22 cellular contexts compared by ENCODE assay signal in the genomic region with DNA sequence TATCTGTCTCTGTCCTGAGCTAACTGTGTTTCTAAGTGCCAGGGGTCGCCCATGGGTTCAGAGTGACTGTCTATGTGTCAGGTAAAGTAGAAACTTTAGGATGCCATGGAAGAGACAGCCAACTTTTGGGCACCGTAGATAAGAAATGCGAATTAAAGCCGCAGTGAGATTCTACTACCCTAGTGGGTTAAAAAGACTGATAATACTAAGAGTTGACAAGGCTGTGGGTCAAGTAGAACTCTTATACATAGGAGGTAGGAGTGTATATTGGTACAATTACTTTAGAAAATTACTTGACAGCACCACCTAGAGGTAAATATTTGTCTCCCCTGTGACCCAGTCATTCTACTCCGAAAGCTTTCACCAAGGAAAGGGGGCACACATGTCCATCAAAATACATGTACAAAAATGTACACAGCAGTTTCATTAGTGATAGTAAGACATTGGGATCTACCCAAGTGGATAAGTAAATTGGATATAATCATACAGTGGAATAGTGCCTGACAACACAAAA.
DNase-seq lines count a peak whose midpoint lies in the region; ATAC-seq, FAIRE-seq and TF ChIP-seq lines count a peak whose summit lies in the region.
"Had no signal": no experiment of that assay in that cellular context is flagged by ENCODE, and none has a peak within 500 bp of the region (broad histone marks: within the 10 kb centered on the region; RNA-seq: fewer than 3 reads in every experiment).

No MANE protein-coding gene starts in this region.

- CTCF ChIA-PET in SK-N-SH (lab: Yijun Ruan, JAX) = no interaction called here
- CTCF ChIA-PET in H1 (lab: Charles Lee; ENCODE audit: partially characterized antibody) = interaction anchor here (0.8 to 6.7 kb wide), 38 partner anchors 8 to 1443 kb away, joined by 3 to 71 read pairs (median 4); no protein-coding TSS in a partner anchor

- no peak overlapping the region for H4K91ac ChIP-seq in H1 (replicated peaks; ENCODE audit: insufficient read length, low read length)

- TF ChIP-seq EP300 in SK-N-SH (IDR thresholded peaks at IDR 0.05; ENCODE audit: borderline replicate concordance in 1 of 2, low read depth in 1 of 2, low read length in 1 of 2) = no peak
- TF ChIP-seq EP300 in H1 (IDR thresholded peaks at IDR 0.05; ENCODE audit: borderline replicate concordance in 1 of 2, low read depth in 2 of 2, low read length in 2 of 2) = no peak

- in situ Hi-C loops in brain microvascular endothelial cell (cut with HindIII; ENCODE audit: low pct_ligation_motif_present, low sequenced_read_pairs) = no loop called here

- H2AFZ ChIP-seq in SK-N-SH (ENCODE audit: low read depth) = no peak overlapping the region
- H2AFZ ChIP-seq in H1 (ENCODE audit: low read length) = no peak overlapping the region
- H2AFZ ChIP-seq: GM23248 had no signal

- no peak for FAIRE-seq in H1 (lab: Jason Lieb, UNC)
- FAIRE-seq: GM12891 had no signal

- H3K18ac ChIP-seq in H1 (ENCODE audit: extremely low read depth, low read length) = no peak overlapping the region

- H2BK120ac ChIP-seq in H1 (replicated peaks; ENCODE audit: low read depth, low read length) = no peak overlapping the region

- DNase-seq in SK-N-SH = peak; percentile 4
- peak; percentile 19 for DNase-seq in NAMALWA (ENCODE audit: low spot score)
- no peak for DNase-seq in H1 (ENCODE audit: low read depth in 1 of 2, low spot score in 2 of 2)
- DNase-seq in NCI-H2029 treated with DMSO at 0.1 percent for 48 hours (lab: John Stamatoyannopoulos, UW) = no peak
- no peak for DNase-seq in brain microvascular endothelial cell
- DNase-seq: activated CD4-positive, alpha-beta T cell treated with anti-CD3 and anti-CD28 coated beads for 1 hour; activated effector memory CD4-positive, alpha-beta T cell treated with Interleukin-2 at 50 U/mL for 16 hours; amniotic stem cell; CD4-positive, alpha-beta memory T cell; central memory CD4-positive, alpha-beta T cell; foreskin melanocyte; naive B cell; NCI-H69; stimulated activated naive CD4-positive, alpha-beta T cell; T-helper 17 cell had no signal

- no peak for TF ChIP-seq POLR2A in H1 (IDR thresholded peaks at IDR 0.05; ENCODE audit: control extremely low read depth in 1 of 2, low read depth in 2 of 2, low read length in 2 of 2)

- H3K36me3 ChIP-seq in SK-N-SH (replicated peaks in 1 of 2; ENCODE audit: control insufficient read depth in 1 of 2, insufficient read depth in 2 of 2, low read length in 1 of 2) (no peaks in the 10 kb centered on the region), H1 (ENCODE audit: control insufficient read depth in 2 of 4, insufficient read depth in 4 of 4, low read length in 3 of 4) (no peaks in the 10 kb centered on the region), brain microvascular endothelial cell (replicated peaks) (no peaks in the 10 kb centered on the region)

- H3K4me3 ChIP-seq in SK-N-SH (ENCODE audit: low read depth in 2 of 2, low read length in 1 of 2) (no peak overlapping the region), H1 (ENCODE audit: extremely low read depth in 1 of 4, insufficient read depth in 2 of 4, low read depth in 3 of 4, low read length in 4 of 4) (no peak overlapping the region), brain microvascular endothelial cell (ENCODE audit: low read depth, low read length) (no peak overlapping the region)
- H3K4me3 ChIP-seq: GM23248, lung had no signal

- no peak overlapping the region for H3K4ac ChIP-seq in H1 (replicated peaks; ENCODE audit: insufficient read length, low read depth, low read length)

- no peaks in the 10 kb centered on the region for H3K23me2 ChIP-seq in H1 (ENCODE audit: low read depth, low read length)

- H3K14ac ChIP-seq in H1 (ENCODE audit: insufficient read length) = no peak overlapping the region

- POLR2A ChIA-PET in SK-N-SH (lab: Yijun Ruan, JAX) = no interaction called here
- POLR2A ChIA-PET in H1 (lab: Charles Lee; ENCODE audit: partially characterized antibody) = no interaction called here

- H2AK5ac ChIP-seq in H1 (ENCODE audit: low read depth, low read length) = no peak overlapping the region

- H4K20me1 ChIP-seq in SK-N-SH (ENCODE audit: insufficient read depth) (no peaks in the 10 kb centered on the region), H1 (replicated peaks in 1 of 2; ENCODE audit: control insufficient read depth in 1 of 2, insufficient read depth in 2 of 2, low read length in 2 of 2) (no peaks in the 10 kb centered on the region)

- H3K9me3 ChIP-seq in SK-N-SH = no peaks in the 10 kb centered on the region
- no peaks in the 10 kb centered on the region for H3K9me3 ChIP-seq in H1 (ENCODE audit: insufficient read depth in 2 of 2, low read depth in 1 of 2, low read length in 1 of 2)

- no peak overlapping the region for H3K23ac ChIP-seq in H1 (ENCODE audit: insufficient read length)

- no peak overlapping the region for H2BK15ac ChIP-seq in H1 (ENCODE audit: low read length)

- no peaks in the 10 kb centered on the region for H3K79me2 ChIP-seq in SK-N-SH (ENCODE audit: insufficient read depth)
- H3K79me2 ChIP-seq in H1 (ENCODE audit: control insufficient read depth in 1 of 2, insufficient read depth in 2 of 2, low read length in 2 of 2) = no peaks in the 10 kb centered on the region

- no peak overlapping the region for H3K27ac ChIP-seq in SK-N-SH (ENCODE audit: low read depth in 2 of 2, low read length in 1 of 2)
- H3K27ac ChIP-seq in H1 (ENCODE audit: low read depth, low read length) = no peak overlapping the region
- no peak overlapping the region for H3K27ac ChIP-seq in brain microvascular endothelial cell
- H3K27ac ChIP-seq: GM23248 had no signal

- no peak overlapping the region for H2BK5ac ChIP-seq in H1 (ENCODE audit: low read depth, low read length)

- H4K5ac ChIP-seq in H1 (ENCODE audit: insufficient read length, low read depth, low read length) = no peak overlapping the region

- TF ChIP-seq RAD21 in SK-N-SH (IDR thresholded peaks at IDR 0.05; ENCODE audit: low read length) (no peak), H1 (IDR thresholded peaks at IDR 0.05 in 1 of 2, conservative IDR thresholded peaks at IDR 0.05 in 1 of 2; ENCODE audit: low read depth in 2 of 2, low read length in 2 of 2) (peak; percentile 36 to 38; a peak in 3 of 4 replicates)

- H3K27me3 ChIP-seq in SK-N-SH (ENCODE audit: insufficient read depth) = peaks cover 7% of the 10 kb centered on the region; the same call in 1 of the 2 replicates
- H3K27me3 ChIP-seq in H1 (replicated peaks in 1 of 4; ENCODE audit: control insufficient read depth in 3 of 4, extremely low read depth in 1 of 4, insufficient read depth in 3 of 4, low read length in 3 of 4) = no peaks in the 10 kb centered on the region
- H3K27me3 ChIP-seq in brain microvascular endothelial cell (replicated peaks) = no peaks in the 10 kb centered on the region

- no peak overlapping the region for H4K8ac ChIP-seq in H1 (ENCODE audit: extremely low read depth, insufficient read depth, low read length)

- no peak overlapping the region for H2BK12ac ChIP-seq in H1 (ENCODE audit: low read depth, low read length)

- H3K4me1 ChIP-seq in SK-N-SH (ENCODE audit: control insufficient read depth in 1 of 2, insufficient read depth in 2 of 2, low read depth in 1 of 2, low read length in 1 of 2) = peaks cover 0 to 19% of the 10 kb centered on the region in 2 experiments; a peak in 2 of 4 replicates
- peaks cover 0 to 5% (median 4%) of the 10 kb centered on the region in 4 experiments; a peak in 3 of 7 replicates for H3K4me1 ChIP-seq in H1 (replicated peaks in 1 of 4; ENCODE audit: control insufficient read depth in 3 of 4, insufficient read depth in 4 of 4, low read length in 3 of 4)

- H3K56ac ChIP-seq in H1 (replicated peaks; ENCODE audit: insufficient read length, low read depth, low read length) = no peak overlapping the region

- no peaks in the 10 kb centered on the region for H3F3A ChIP-seq in SK-N-SH (replicated peaks; ENCODE audit: insufficient read depth)

- ATAC-seq in SK-N-SH treated with all-trans-retinoic acid at 6 μM for 48 hours (no peak), HG03378 (IDR thresholded peaks at IDR 0.05; ENCODE audit: unreplicated experiment) (no peak), HG03571 (IDR thresholded peaks at IDR 0.05; ENCODE audit: unreplicated experiment) (no peak)
- ATAC-seq: Right ventricle myocardium inferior, T-helper 17 cell had no signal

- H3K4me2 ChIP-seq in SK-N-SH (no peak overlapping the region), H1 (ENCODE audit: insufficient read depth in 1 of 2, low read depth in 2 of 2, low read length in 2 of 2) (no peak overlapping the region)

- H3K9ac ChIP-seq in SK-N-SH (no peak overlapping the region), H1 (replicated peaks in 1 of 4; ENCODE audit: extremely low read depth in 1 of 4, low read depth in 3 of 4, low read length in 3 of 4) (no peak overlapping the region)
- H3K9ac ChIP-seq: GM23248 had no signal

- 50% methylated on average over 5 of the region's 5 CpGs for WGBS in SK-N-SH (ENCODE audit: low lambda C conversion rate)
- WGBS in H1 (ENCODE audit: extremely low coverage in 1 of 2, insufficient coverage in 1 of 2, insufficient read length in 1 of 2, insufficient replicate concordance in 2 of 2, low coverage in 1 of 2, low lambda C conversion rate in 2 of 2, missing lambda C conversion rate in 1 of 2), 2 experiments = 85% methylated on average over 5 of the region's 5 CpGs; no CpG with 5 or more reads in 1 of the 2 experiments

- H3K79me1 ChIP-seq in H1 (ENCODE audit: low read depth, low read length) = no peaks in the 10 kb centered on the region

- TF ChIP-seq CTCF in SK-N-SH (IDR thresholded peaks at IDR 0.05) (peak; percentile 21; the same call in 1 of the 2 replicates), H1 (IDR thresholded peaks at IDR 0.05; ENCODE audit: control extremely low read depth in 1 of 3, insufficient read depth in 1 of 3, low read depth in 1 of 3, low read length in 3 of 3) (peak in 1 of 3 experiments; percentile 23; a peak in 2 of 4 replicates), brain microvascular endothelial cell (IDR thresholded peaks at IDR 0.05; ENCODE audit: low read depth, low read length, missing control alignments) (no peak)

- no peaks in the 10 kb centered on the region for H3K9me2 ChIP-seq in SK-N-SH

- H2BK20ac ChIP-seq in H1 (ENCODE audit: low read length) = no peak overlapping the region

TF ChIP-seq in SK-N-SH, 30 proteins besides CTCF, POLR2A, EP300 and RAD21 (continues in another document):
- no peak for TF ChIP-seq FOXM1 (IDR thresholded peaks at IDR 0.05; ENCODE audit: low read depth)

TF ChIP-seq in H1, 55 proteins besides CTCF, POLR2A, EP300 and RAD21 (continues in another document):
- no peak for TF ChIP-seq TAF7 (optimal IDR thresholded peaks at IDR 0.05; ENCODE audit: borderline replicate concordance, low read depth, low read length)
- no peak for TF ChIP-seq SP1 (IDR thresholded peaks at IDR 0.05; ENCODE audit: low read depth, low read length)
- no peak for TF ChIP-seq HDAC2 (IDR thresholded peaks at IDR 0.05; ENCODE audit: borderline replicate concordance in 1 of 2, low read depth in 2 of 2, low read length in 2 of 2)
- TF ChIP-seq SUZ12 (IDR thresholded peaks at IDR 0.05; ENCODE audit: low read length) = no peak
- TF ChIP-seq, protein P1, sequence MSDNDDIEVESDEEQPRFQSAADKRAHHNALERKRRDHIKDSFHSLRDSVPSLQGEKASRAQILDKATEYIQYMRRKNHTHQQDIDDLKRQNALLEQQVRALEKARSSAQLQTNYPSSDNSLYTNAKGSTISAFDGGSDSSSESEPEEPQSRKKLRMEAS (IDR thresholded peaks at IDR 0.05) = no peak
- peak; percentile 73 for TF ChIP-seq TEAD4 (IDR thresholded peaks at IDR 0.05; ENCODE audit: low read depth, low read length)
- TF ChIP-seq PHF8 (conservative IDR thresholded peaks at IDR 0.05; ENCODE audit: low read depth, low read length) = no peak

Comparison
In these comparisons a context has a peak if more than half of its experiments do, and no peak if none do; other contexts are left out.
1. DNase-seq: peak in SK-N-SH (single experiment) and NAMALWA (single experiment); none in H1 (0 of 2), NCI-H2029 treated with DMSO at 0.1 percent for 48 hours (single experiment) and brain microvascular endothelial cell (single experiment).